10 cellular contexts compared by ENCODE assay signal in genomic region chr3:79767194-79767952, GRCh38. TPM values are rescaled to one million over a fixed set of nuclear protein-coding genes. Genes with fewer than 3 reads are reported as not detected.
DNase-seq lines count a peak whose midpoint lies in the region; ATAC-seq and TF ChIP-seq lines count a peak whose summit lies in the region.
"Had no signal": no experiment of that assay in that cellular context is flagged by ENCODE, and none has a peak within 500 bp of the region (broad histone marks: within the 10 kb centered on the region; RNA-seq: fewer than 3 reads in every experiment).

No MANE protein-coding gene starts in this region.

- 2% methylated on average over 22 of the region's 27 CpGs for WGBS in mammary epithelial cell (ENCODE audit: low coverage, missing lambda C conversion rate)
- under 1% methylated on average over 27 of the region's 27 CpGs for WGBS in urinary bladder

- intact Hi-C loops in mammary epithelial cell (cut with micrococcal nuclease) (no loop called here), breast epithelium (cut with DNase I; ENCODE audit: low total_unique reads) (no loop called here)

- TF ChIP-seq CTCF in mammary epithelial cell (conservative IDR thresholded peaks at IDR 0.05 in 1 of 2, IDR thresholded peaks at IDR 0.05 in 1 of 2; ENCODE audit: extremely low read depth in 1 of 2, insufficient read depth in 1 of 2, low read depth in 1 of 2, low read length in 2 of 2), result no peak
- no peak for TF ChIP-seq CTCF in breast epithelium (IDR thresholded peaks at IDR 0.05)

- no peaks in the 10 kb centered on the region for H3K79me2 ChIP-seq in mammary epithelial cell (ENCODE audit: insufficient read depth, low read length)

- BruUV-seq in mammary epithelial cell (replicated peaks; lab: Mats Ljungman, UMichigan), result no TSS peak

- in situ Hi-C loops in mammary epithelial cell (cut with MboI; ENCODE audit: low sequenced_read_pairs in 2 of 2), result no loop called here

- DNase-seq in mammary epithelial cell (no peak), breast epithelium (ENCODE audit: low spot score in 2 of 2) (no peak), dermis microvascular lymphatic vessel endothelial cell (ENCODE audit: low read depth in 2 of 2) (peak; percentile 9 to 17), H4 (ENCODE audit: low spot score) (no peak), left lobe of liver (ENCODE audit: low spot score) (no peak)
- DNase-seq: activated T-cell treated with anti-CD3 and anti-CD28 coated beads, Interleukin-2, amount 50 U/mL, for 48 hours; T-helper 2 cell had no signal

- ATAC-seq in GM18858 (IDR thresholded peaks at IDR 0.05; ENCODE audit: unreplicated experiment), result no peak
- no peak for ATAC-seq in left lobe of liver

- H3K4me2 ChIP-seq in mammary epithelial cell (ENCODE audit: insufficient read depth, low read depth, low read length), result no peak overlapping the region

- H4K20me1 ChIP-seq in mammary epithelial cell (ENCODE audit: insufficient read depth, low read length), result no peaks in the 10 kb centered on the region

- CTCF ChIA-PET in mammary epithelial cell (lab: Charles Lee; ENCODE audit: low non-redundant PET), result no interaction called here

- H3K36me3 ChIP-seq in mammary epithelial cell (ENCODE audit: insufficient read depth, low read length), result no peaks in the 10 kb centered on the region
- H3K36me3 ChIP-seq in breast epithelium, result no peaks in the 10 kb centered on the region
- no peaks in the 10 kb centered on the region for H3K36me3 ChIP-seq in mucosa of rectum (ENCODE audit: control insufficient read depth in 2 of 2, insufficient read depth in 2 of 2, low read length in 2 of 2)
- H3K36me3 ChIP-seq in urinary bladder (ENCODE audit: insufficient read depth), result no peaks in the 10 kb centered on the region

- H3K4me3 ChIP-seq in mammary epithelial cell (replicated peaks in 1 of 3; ENCODE audit: insufficient read depth in 1 of 3, low read depth in 2 of 3, low read length in 3 of 3), result no peak overlapping the region
- peak overlapping the region in 1 of 3 donors; percentile 33 for H3K4me3 ChIP-seq in breast epithelium
- H3K4me3 ChIP-seq in mucosa of rectum (ENCODE audit: low read length in 2 of 2), result peak overlapping the region; percentile 10 to 38
- H3K4me3 ChIP-seq in urinary bladder (ENCODE audit: low read depth, low read length), result peak overlapping the region; percentile 16

- H3K27me3 ChIP-seq in mammary epithelial cell (ENCODE audit: insufficient read depth, low read length), result peaks cover 20% of the 10 kb centered on the region
- peaks cover 0 to 33% of the 10 kb centered on the region in 2 donors for H3K27me3 ChIP-seq in breast epithelium
- H3K27me3 ChIP-seq in mucosa of rectum (ENCODE audit: control insufficient read depth in 2 of 2, insufficient read depth in 2 of 2, low read length in 2 of 2), result no peaks in the 10 kb centered on the region

- TF ChIP-seq POLR2A in breast epithelium (IDR thresholded peaks at IDR 0.05), result no peak

- no peaks in the 10 kb centered on the region for H3K9me3 ChIP-seq in mammary epithelial cell (replicated peaks; ENCODE audit: insufficient read depth, low read length)
- H3K9me3 ChIP-seq in breast epithelium, result no peaks in the 10 kb centered on the region
- no peaks in the 10 kb centered on the region for H3K9me3 ChIP-seq in mucosa of rectum (ENCODE audit: control insufficient read depth in 2 of 2, low read length in 2 of 2)

- H3K27ac ChIP-seq in mammary epithelial cell (ENCODE audit: insufficient read depth, low read depth, low read length) (no peak overlapping the region), breast epithelium (no peak overlapping the region), mucosa of rectum (ENCODE audit: low read depth in 2 of 2, low read length in 2 of 2) (no peak overlapping the region), urinary bladder (ENCODE audit: low read depth) (no peak overlapping the region)

- H3K4me1 ChIP-seq in mammary epithelial cell (ENCODE audit: insufficient read depth, low read length) (no peaks in the 10 kb centered on the region), breast epithelium (no peaks in the 10 kb centered on the region), mucosa of rectum (ENCODE audit: control insufficient read depth in 2 of 2, insufficient read depth in 2 of 2, low read length in 2 of 2) (no peaks in the 10 kb centered on the region), urinary bladder (ENCODE audit: insufficient read depth) (no peaks in the 10 kb centered on the region)

- H3K9ac ChIP-seq in mammary epithelial cell (ENCODE audit: insufficient read depth, low read length) (no peak overlapping the region), mucosa of rectum (ENCODE audit: low read depth in 1 of 2, low read length in 2 of 2) (no peak overlapping the region)

- dilution Hi-C loops in mammary epithelial cell (cut with HindIII; ENCODE audit: low sequenced_read_pairs), result no loop called here

- H2AFZ ChIP-seq in mammary epithelial cell (ENCODE audit: low read depth, low read length), result peak overlapping the region; percentile 5

RNA-seq across cellular contexts. Expression of gene ROBO1, which starts 0.4 kb away (rescaled TPM):
- 10 to 100 TPM; 54.0 to 57.2 TPM for total RNA-seq in mammary epithelial cell
- 27.3 TPM for polyA plus RNA-seq in mammary epithelial cell
- polyA minus RNA-seq in mammary epithelial cell, result 53.7 TPM
- total RNA-seq in breast epithelium, result 10 to 100 TPM; 12.7 to 50.7 (median 23.6) TPM
- 0.51 and 0.64 TPM in 2 replicates for total RNA-seq in dermis microvascular lymphatic vessel endothelial cell
- total RNA-seq in urinary bladder, result 67.0 TPM
- polyA plus RNA-seq in urinary bladder, result 14.0 TPM
- total RNA-seq in H4 (2014; rRNA removed; shearing (Covaris generic)), result 22.8 and 24.7 TPM in 2 replicates
- 3.1 TPM for total RNA-seq in left lobe of liver

Comparison
In these comparisons a context has a peak if more than half of its experiments do, and no peak if none do; other contexts are left out.
1. DNase-seq: peak in dermis microvascular lymphatic vessel endothelial cell (2 of 2); none in mammary epithelial cell (single experiment), breast epithelium (0 of 2), H4 (single experiment) and left lobe of liver (single experiment).
2. H3K4me3 ChIP-seq: peak in mucosa of rectum (2 of 2) and urinary bladder (single experiment); none in mammary epithelial cell (0 of 3).